ENCODE assay signal across 1 cellular context in the genomic region with DNA sequence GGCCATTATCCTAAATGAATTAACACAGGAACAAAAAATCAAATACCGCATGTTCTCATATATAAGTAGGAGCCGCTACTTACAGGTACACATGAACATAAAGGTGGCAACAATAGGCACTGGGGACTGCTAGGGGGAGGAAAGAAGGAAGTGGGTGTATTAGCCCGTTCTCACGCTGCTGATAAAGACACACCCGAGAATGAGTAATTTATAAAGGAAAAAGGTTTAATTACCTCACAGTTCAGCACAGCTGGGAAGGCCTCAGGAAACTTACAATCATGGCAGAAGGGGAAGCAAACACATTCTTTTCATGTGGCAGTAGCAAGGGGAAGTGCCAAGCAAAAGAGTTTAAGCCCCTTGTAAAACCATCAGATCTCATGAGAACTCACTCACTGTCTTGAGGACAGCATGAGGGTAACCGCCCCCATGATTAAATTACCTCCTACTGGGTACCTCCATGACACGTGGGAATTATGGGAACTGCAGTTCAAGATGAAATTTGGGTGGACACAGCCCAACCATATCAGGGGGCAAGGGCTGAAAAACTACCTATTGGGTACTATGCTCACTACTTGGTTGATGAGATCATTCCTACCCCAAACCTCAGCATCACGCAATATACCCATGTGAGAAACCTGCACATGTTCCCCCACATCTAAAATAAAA.
TF ChIP-seq lines count a peak whose summit lies in the region.

No MANE protein-coding gene starts in this region.

TF ChIP-seq in endothelial cell of umbilical vein, 7 proteins besides CTCF, POLR2A, EP300 and RAD21:
- TF ChIP-seq EZH2 (IDR thresholded peaks at IDR 0.05; ENCODE audit: borderline replicate concordance, low read depth, low read length, severe bottlenecking) (no peak), JUN (IDR thresholded peaks at IDR 0.05; ENCODE audit: borderline replicate concordance, insufficient read depth, insufficient read length, low read depth) (no peak), POLR2AphosphoS5 (IDR thresholded peaks at IDR 0.05; ENCODE audit: insufficient read depth, low read depth, low read length) (no peak), GATA2 (IDR thresholded peaks at IDR 0.05; ENCODE audit: insufficient read depth, insufficient read length, low read depth, low read length) (no peak), FOS (IDR thresholded peaks at IDR 0.05; ENCODE audit: borderline replicate concordance, insufficient read depth, low read length) (no peak), MYC (IDR thresholded peaks at IDR 0.05; ENCODE audit: low read depth, low read length) (no peak)
- TF ChIP-seq, protein P1, sequence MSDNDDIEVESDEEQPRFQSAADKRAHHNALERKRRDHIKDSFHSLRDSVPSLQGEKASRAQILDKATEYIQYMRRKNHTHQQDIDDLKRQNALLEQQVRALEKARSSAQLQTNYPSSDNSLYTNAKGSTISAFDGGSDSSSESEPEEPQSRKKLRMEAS (IDR thresholded peaks at IDR 0.05; ENCODE audit: insufficient read depth, insufficient read length), result no peak
TF ChIP-seq in endothelial cell of umbilical vein: peak in this region for 0.
